ENCODE assay signal across 13 cellular contexts in genomic region chr10:124589491-124590006, GRCh38.
DNase-seq lines count a peak whose midpoint lies in the region; ATAC-seq and TF ChIP-seq lines count a peak whose summit lies in the region.
"Had no signal": no experiment of that assay in that cellular context is flagged by ENCODE, and none has a peak within 500 bp of the region (broad histone marks: within the 10 kb centered on the region; RNA-seq: fewer than 3 reads in every experiment).

No MANE protein-coding gene starts in this region.

- in situ Hi-C loops in gastrocnemius medialis (cut with MboI; ENCODE audit: low sequenced_read_pairs in 4 of 4) = no loop called here

- H3K4me1 Mint-ChIP-seq in activated T-cell treated with anti-CD3 and anti-CD28 coated beads, Interleukin-2, amount 50 U/mL, for 4 hours (ENCODE audit: low read depth) = no peaks in the 10 kb centered on the region

- no peaks in the 10 kb centered on the region for H3K27me3 ChIP-seq in gastrocnemius medialis

- DNase-seq in caudate nucleus (lab: John Stamatoyannopoulos, UW) (peak in 51 of 61 donors; percentile 21 to 84 (median 51)), left kidney (ENCODE audit: low read depth, low spot score) (peak; percentile 51), gastrocnemius medialis (no peak), LoVo (ENCODE audit: low spot score) (no peak)
- no peak for DNase-seq in activated T-cell treated with anti-CD3 and anti-CD28 coated beads, Interleukin-2, amount 50 U/mL, for 4 hours
- DNase-seq in activated CD4-positive, alpha-beta T cell treated with anti-CD3 and anti-CD28 coated beads for 48 hours = no peak
- DNase-seq: activated CD4-positive, alpha-beta T cell treated with anti-CD3 and anti-CD28 coated beads, Interleukin-2, amount 50 U/mL, for 48 hours; activated naive CD8-positive, alpha-beta T cell treated with anti-CD3 and anti-CD28 coated beads, Interleukin-2, amount 50 U/mL, for 24 hours; NCI-H524 treated with DMSO at 0.1 percent for 48 hours; stimulated activated CD4-positive, alpha-beta T cell treated with anti-CD3 and anti-CD28 coated beads, Interleukin-2, amount 100 ng/mL, for 48 hours; trophoblast cell had no signal

- no peaks in the 10 kb centered on the region for H3K4me1 ChIP-seq in HEK293 (ENCODE audit: control insufficient read depth, insufficient read depth, low read length)
- H3K4me1 ChIP-seq in gastrocnemius medialis = peaks cover 14 to 20% of the 10 kb centered on the region in 2 donors

- H3K4me3 ChIP-seq in HEK293 (ENCODE audit: low read depth, low read length) (no peak overlapping the region), gastrocnemius medialis (no peak overlapping the region)

- CTCF ChIA-PET in HEK293 (lab: Yijun Ruan, JAX) = interaction anchor here (0.6 kb wide), 1 partner anchor 110 kb away, joined by 3 read pairs; no protein-coding TSS in a partner anchor

- TF ChIP-seq CTCF in HEK293 (tag by site-specific recombination; IDR thresholded peaks at IDR 0.05) (no peak), gastrocnemius medialis (IDR thresholded peaks at IDR 0.05 in 4 of 5, conservative IDR thresholded peaks at IDR 0.05 in 1 of 5) (no peak)

- no peaks in the 10 kb centered on the region for H3K27me3 Mint-ChIP-seq in activated T-cell treated with anti-CD3 and anti-CD28 coated beads, Interleukin-2, amount 50 U/mL, for 4 hours (ENCODE audit: low read depth)
- H3K27me3 Mint-ChIP-seq: activated naive CD8-positive, alpha-beta T cell treated with anti-CD3 and anti-CD28 coated beads, Interleukin-2, amount 50 U/mL, for 24 hours had no signal

- ATAC-seq in gastrocnemius medialis (no peak), GM21825 (IDR thresholded peaks at IDR 0.05; ENCODE audit: unreplicated experiment) (no peak)
- ATAC-seq in activated T-cell treated with anti-CD3 and anti-CD28 coated beads, Interleukin-2, amount 50 U/mL, for 4 hours = no peak
- ATAC-seq: activated naive CD8-positive, alpha-beta T cell treated with anti-CD3 and anti-CD28 coated beads, Interleukin-2, amount 50 U/mL, for 24 hours had no signal

- H3K4me3 Mint-ChIP-seq in activated T-cell treated with anti-CD3 and anti-CD28 coated beads, Interleukin-2, amount 50 U/mL, for 4 hours = no peak overlapping the region
- H3K4me3 Mint-ChIP-seq: activated naive CD8-positive, alpha-beta T cell treated with anti-CD3 and anti-CD28 coated beads, Interleukin-2, amount 50 U/mL, for 24 hours had no signal

- H3K36me3 ChIP-seq in HEK293 (ENCODE audit: control insufficient read depth in 2 of 2, insufficient read depth in 1 of 2, low read length in 2 of 2) (no peaks in the 10 kb centered on the region), gastrocnemius medialis (no peaks in the 10 kb centered on the region)

- H3K9me3 Mint-ChIP-seq in activated T-cell treated with anti-CD3 and anti-CD28 coated beads, Interleukin-2, amount 50 U/mL, for 4 hours = no peaks in the 10 kb centered on the region
- H3K9me3 Mint-ChIP-seq: activated naive CD8-positive, alpha-beta T cell treated with anti-CD3 and anti-CD28 coated beads, Interleukin-2, amount 50 U/mL, for 24 hours had no signal

- intact Hi-C loops in gastrocnemius medialis (cut with DNase I; ENCODE audit: low total_unique reads) = no loop called here

- H3K36me3 Mint-ChIP-seq in activated T-cell treated with anti-CD3 and anti-CD28 coated beads, Interleukin-2, amount 50 U/mL, for 4 hours (ENCODE audit: insufficient read depth) = peaks cover 5% of the 10 kb centered on the region

- H3K27ac ChIP-seq in HEK293 (ENCODE audit: extremely low read depth, low read depth, low read length) = no peak overlapping the region
- H3K27ac ChIP-seq in caudate nucleus (ENCODE audit: low read depth, low read length) = peak overlapping the region; percentile 79
- peak overlapping the region in 3 of 4 donors; percentile 38 to 68 (median 50) for H3K27ac ChIP-seq in gastrocnemius medialis

- POLR2A ChIA-PET in HEK293 (lab: Yijun Ruan, JAX) = no interaction called here

- no peak for TF ChIP-seq POLR2A in gastrocnemius medialis (IDR thresholded peaks at IDR 0.05)

- no peaks in the 10 kb centered on the region for H3K9me3 ChIP-seq in HEK293 (ENCODE audit: control insufficient read depth, insufficient read depth, low read depth, low read length)
- no peaks in the 10 kb centered on the region for H3K9me3 ChIP-seq in gastrocnemius medialis

TF ChIP-seq in HEK293, 187 proteins besides CTCF, POLR2A, EP300 and RAD21:
- TF ChIP-seq ZNF449 (tag by site-specific recombination; IDR thresholded peaks at IDR 0.05) (peak; percentile 77), ZNF830 (tag by site-specific recombination; IDR thresholded peaks at IDR 0.05; ENCODE audit: low read depth) (no peak)

Comparison
In these comparisons a context has a peak if more than half of its experiments do, and no peak if none do; other contexts are left out.
1. DNase-seq: peak in caudate nucleus (51 of 61) and left kidney (single experiment); none in gastrocnemius medialis (0 of 2), LoVo (single experiment), activated T-cell treated with anti-CD3 and anti-CD28 coated beads, Interleukin-2, amount 50 U/mL, for 4 hours (single experiment) and activated CD4-positive, alpha-beta T cell treated with anti-CD3 and anti-CD28 coated beads for 48 hours (single experiment).